Comparison of ENCODE assay signal across 1 cellular context in the genomic region with DNA sequence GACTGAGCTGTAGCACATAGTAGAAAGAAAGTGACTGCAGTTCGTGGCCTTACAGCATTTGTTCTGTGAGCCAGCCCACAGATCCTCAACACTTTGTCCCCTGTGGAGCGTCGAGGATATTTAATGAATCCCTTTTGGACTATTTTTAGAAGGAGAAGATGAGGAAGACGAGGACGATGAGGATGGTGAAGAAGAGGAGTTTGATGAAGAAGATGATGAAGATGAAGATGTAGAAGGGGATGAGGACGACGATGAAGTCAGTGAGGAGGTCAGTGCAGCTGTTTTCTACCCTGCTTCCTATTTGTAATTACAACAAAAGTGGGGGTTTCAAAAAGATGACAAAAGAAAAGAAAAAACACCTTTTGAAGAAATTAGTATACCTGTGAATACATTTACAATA.
TF ChIP-seq lines count a peak whose summit lies in the region.

No MANE protein-coding gene starts in this region.

TF ChIP-seq in K562, 482 proteins besides CTCF, POLR2A, EP300 and RAD21:
- TF ChIP-seq MXI1 (IDR thresholded peaks at IDR 0.05; ENCODE audit: low read depth, low read length) (no peak), SMC3 (conservative IDR thresholded peaks at IDR 0.05; ENCODE audit: insufficient read depth, low read depth, low read length) (no peak), ZNF449 (CRISPR knock-in tag; IDR thresholded peaks at IDR 0.05) (no peak), HDAC2 (IDR thresholded peaks at IDR 0.05) (no peak), ZSCAN29 (IDR thresholded peaks at IDR 0.05) (no peak), JUN (IDR thresholded peaks at IDR 0.05; ENCODE audit: borderline replicate concordance, low read depth, low read length) (no peak), JUN (CRISPR knock-in tag; IDR thresholded peaks at IDR 0.05; ENCODE audit: borderline replicate concordance) (no peak), MECOM (CRISPR knock-in tag; IDR thresholded peaks at IDR 0.05) (no peak), PHF8 (IDR thresholded peaks at IDR 0.05; ENCODE audit: borderline replicate concordance, low read length) (no peak), KLF13 (tag; IDR thresholded peaks at IDR 0.05; ENCODE audit: borderline replicate concordance, low read depth) (no peak)
- TF ChIP-seq, protein P1, sequence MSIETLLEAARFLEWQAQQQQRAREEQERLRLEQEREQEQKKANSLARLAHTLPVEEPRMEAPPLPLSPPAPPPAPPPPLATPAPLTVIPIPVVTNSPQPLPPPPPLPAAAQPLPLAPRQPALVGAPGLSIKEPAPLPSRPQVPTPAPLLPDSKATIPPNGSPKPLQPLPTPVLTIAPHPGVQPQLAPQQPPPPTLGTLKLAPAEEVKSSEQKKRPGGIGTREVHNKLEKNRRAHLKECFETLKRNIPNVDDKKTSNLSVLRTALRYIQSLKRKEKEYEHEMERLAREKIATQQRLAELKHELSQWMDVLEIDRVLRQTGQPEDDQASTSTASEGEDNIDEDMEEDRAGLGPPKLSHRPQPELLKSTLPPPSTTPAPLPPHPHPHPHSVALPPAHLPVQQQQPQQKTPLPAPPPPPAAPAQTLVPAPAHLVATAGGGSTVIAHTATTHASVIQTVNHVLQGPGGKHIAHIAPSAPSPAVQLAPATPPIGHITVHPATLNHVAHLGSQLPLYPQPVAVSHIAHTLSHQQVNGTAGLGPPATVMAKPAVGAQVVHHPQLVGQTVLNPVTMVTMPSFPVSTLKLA (conservative IDR thresholded peaks at IDR 0.05) = no peak
